In genomic region chr16:22313876-22314470, GRCh38 we compare ENCODE assay signal across 31 cellular contexts. TPM values are rescaled to one million over a fixed set of nuclear protein-coding genes. Genes with fewer than 3 reads are reported as not detected.
A peak's percentile ranks its signal among the peaks of the same experiment; 100 is the strongest.
DNase-seq lines count a peak whose midpoint lies in the region; ATAC-seq, FAIRE-seq and TF ChIP-seq lines count a peak whose summit lies in the region.
"Had no signal": no experiment of that assay in that cellular context is flagged by ENCODE, and none has a peak within 500 bp of the region (broad histone marks: within the 10 kb centered on the region; RNA-seq: fewer than 3 reads in every experiment).

No MANE protein-coding gene starts in this region.

- DNase-seq in activated T-cell treated with anti-CD3 and anti-CD28 coated beads, Interleukin-2, amount 50 U/mL, for 24 hours, result peak; percentile 24
- DNase-seq in activated T-cell treated with anti-CD3 and anti-CD28 coated beads, Interleukin-2, amount 50 U/mL, for 4 hours, result no peak
- DNase-seq in IMR-90 (no peak), epithelial cell of prostate (ENCODE audit: low read depth, low spot score) (no peak), sciatic nerve (ENCODE audit: low spot score) (peak; percentile 40), SK-N-SH (no peak), HTR-8/SVneo (ENCODE audit: insufficient read length, low spot score) (no peak)
- DNase-seq: activated CD4-positive, alpha-beta memory T cell treated with anti-CD3 and anti-CD28 coated beads, Interleukin-2, amount 10 ng/mL, durations not matched to agents 7 days and 5 days; activated gamma-delta T cell treated with Interleukin-2 at 50 U/mL for 16 hours; foreskin melanocyte; heart right ventricle; kidney glomerular epithelial cell; lower lobe of right lung; mucosa of descending colon; natural killer cell; NCI-H1105; NCI-H187 treated with DMSO at 0.1 percent for 48 hours; NCI-H2171; NCI-H526; OCI-M1; stimulated activated naive CD4-positive, alpha-beta T cell had no signal

- H3K27me3 Mint-ChIP-seq in activated T-cell treated with anti-CD3 and anti-CD28 coated beads, Interleukin-2, amount 50 U/mL, for 24 hours, result no peaks in the 10 kb centered on the region
- H3K27me3 Mint-ChIP-seq in activated T-cell treated with anti-CD3 and anti-CD28 coated beads, Interleukin-2, amount 50 U/mL, for 4 hours (ENCODE audit: low read depth), result no peaks in the 10 kb centered on the region
- H3K27me3 Mint-ChIP-seq: activated CD4-positive, alpha-beta memory T cell treated with anti-CD3 and anti-CD28 coated beads, Interleukin-2, amount 10 ng/mL, durations not matched to agents 7 days and 5 days; central memory CD8-positive, alpha-beta T cell; dendritic cell treated with granulocyte-macrophage colony-stimulating factor and Interleukin-4, amounts not matched to agents 40 ng/mL and 50 ng/mL, for 4 days had no signal

- H3K9ac ChIP-seq in IMR-90 (ENCODE audit: low read depth, low read length) (no peak overlapping the region), SK-N-SH (no peak overlapping the region)

- no peaks in the 10 kb centered on the region for H3K9me1 ChIP-seq in IMR-90 (ENCODE audit: insufficient read depth, low read length)

- CTCF ChIA-PET in IMR-90 (lab: Yijun Ruan, JAX), result no interaction called here
- CTCF ChIA-PET in SK-N-SH (lab: Yijun Ruan, JAX), result interaction anchor here (1.4 kb wide), 1 partner anchor 14 kb away, joined by 5 read pairs; no protein-coding TSS in a partner anchor

- no peak overlapping the region for H4K5ac ChIP-seq in IMR-90 (ENCODE audit: low read depth, low read length)

- peak overlapping the region; percentile 73 for H2AK9ac ChIP-seq in IMR-90 (replicated peaks; ENCODE audit: low read depth, low read length, poor library complexity)

- no peak overlapping the region for H3K4ac ChIP-seq in IMR-90 (ENCODE audit: low read depth, low read length)

- no peak overlapping the region for H3K4me3 Mint-ChIP-seq in activated T-cell treated with anti-CD3 and anti-CD28 coated beads, Interleukin-2, amount 50 U/mL, for 24 hours
- H3K4me3 Mint-ChIP-seq in activated T-cell treated with anti-CD3 and anti-CD28 coated beads, Interleukin-2, amount 50 U/mL, for 4 hours, result no peak overlapping the region
- H3K4me3 Mint-ChIP-seq: activated CD4-positive, alpha-beta memory T cell treated with anti-CD3 and anti-CD28 coated beads, Interleukin-2, amount 10 ng/mL, durations not matched to agents 7 days and 5 days; CD14-positive monocyte; central memory CD8-positive, alpha-beta T cell; dendritic cell treated with granulocyte-macrophage colony-stimulating factor and Interleukin-4, amounts not matched to agents 40 ng/mL and 50 ng/mL, for 4 days; natural killer cell had no signal

- ATAC-seq in activated T-cell treated with anti-CD3 and anti-CD28 coated beads, Interleukin-2, amount 50 U/mL, for 4 hours, result no peak
- no peak for ATAC-seq in IMR-90 (ENCODE audit: low read depth)
- ATAC-seq in sciatic nerve, result no peak
- ATAC-seq in HG03520 (IDR thresholded peaks at IDR 0.05; ENCODE audit: unreplicated experiment), result no peak
- ATAC-seq: heart right ventricle, lower lobe of right lung, mucosa of descending colon, natural killer cell had no signal

- H3K9me2 ChIP-seq in SK-N-SH, result no peaks in the 10 kb centered on the region

- FAIRE-seq in HTR-8/SVneo (lab: Jason Lieb, UNC), result no peak
- FAIRE-seq: A204.1, G401.6, K562, TTC549 had no signal

- H3F3A ChIP-seq in SK-N-SH (replicated peaks; ENCODE audit: insufficient read depth), result no peaks in the 10 kb centered on the region

- no peak overlapping the region for H3K56ac ChIP-seq in IMR-90 (ENCODE audit: extremely low read depth, insufficient read depth, low read length)

- H2BK120ac ChIP-seq in IMR-90 (ENCODE audit: low read depth, low read length), result no peak overlapping the region

- POLR2A ChIA-PET in IMR-90 (lab: Charles Lee; ENCODE audit: unreplicated experiment) (no interaction called here), SK-N-SH (lab: Yijun Ruan, JAX) (no interaction called here)

- no TSS peak for BruUV-seq in IMR-90 (replicated peaks; lab: Mats Ljungman, UMichigan)

- H3K23ac ChIP-seq in IMR-90 (ENCODE audit: low read depth, low read length), result no peak overlapping the region

- in situ Hi-C loops in IMR-90 (cut with MboI; ENCODE audit: low sequenced_read_pairs), result no loop called here

- H3K9me3 ChIP-seq in IMR-90 (ENCODE audit: control insufficient read depth, insufficient read depth, low read length), result no peaks in the 10 kb centered on the region
- no peaks in the 10 kb centered on the region for H3K9me3 ChIP-seq in SK-N-SH
- H3K9me3 ChIP-seq: heart right ventricle, lower lobe of right lung, mucosa of descending colon, uterus had no signal

- H3K14ac ChIP-seq in IMR-90 (replicated peaks; ENCODE audit: low read depth, low read length), result no peak overlapping the region

- H4K91ac ChIP-seq in IMR-90 (ENCODE audit: insufficient read depth, low read depth, low read length), result no peak overlapping the region

- no peak overlapping the region for H3K27ac ChIP-seq in IMR-90 (ENCODE audit: insufficient read depth, low read length)
- H3K27ac ChIP-seq in epithelial cell of prostate, result peak overlapping the region; percentile 61
- no peak overlapping the region for H3K27ac ChIP-seq in SK-N-SH (ENCODE audit: low read depth in 2 of 2, low read length in 1 of 2)
- H3K27ac ChIP-seq: heart right ventricle, lower lobe of right lung, SK-N-MC, uterus had no signal

- TF ChIP-seq POLR2A in IMR-90 (IDR thresholded peaks at IDR 0.05; ENCODE audit: low read depth, low read length), result no peak

- TF ChIP-seq RAD21 in IMR-90 (IDR thresholded peaks at IDR 0.05; ENCODE audit: low read length) (no peak), SK-N-SH (IDR thresholded peaks at IDR 0.05; ENCODE audit: low read length) (no peak)

- H3K4me3 ChIP-seq in IMR-90 (ENCODE audit: insufficient read depth, low read depth, low read length) (no peak overlapping the region), SK-N-SH (ENCODE audit: low read depth in 2 of 2, low read length in 1 of 2) (no peak overlapping the region)
- H3K4me3 ChIP-seq: heart right ventricle, K562, lower lobe of right lung, mucosa of descending colon, SK-N-MC, uterus had no signal

- TF ChIP-seq CTCF in IMR-90 (conservative IDR thresholded peaks at IDR 0.05; ENCODE audit: low read depth, low read length), result no peak
- no peak for TF ChIP-seq CTCF in SK-N-SH (IDR thresholded peaks at IDR 0.05)

- H4K20me1 ChIP-seq in IMR-90 (ENCODE audit: insufficient read depth, low read length), result no peaks in the 10 kb centered on the region; the same call in 1 of the 2 replicates
- no peaks in the 10 kb centered on the region for H4K20me1 ChIP-seq in SK-N-SH (ENCODE audit: insufficient read depth)

- no peak overlapping the region for H4K8ac ChIP-seq in IMR-90 (ENCODE audit: low read depth in 2 of 2, low read length in 2 of 2)

- no peak for TF ChIP-seq EP300 in SK-N-SH (IDR thresholded peaks at IDR 0.05; ENCODE audit: borderline replicate concordance in 1 of 2, low read depth in 1 of 2, low read length in 1 of 2)

- H3K4me1 ChIP-seq in IMR-90 (ENCODE audit: control insufficient read depth, insufficient read depth, low read length) (no peaks in the 10 kb centered on the region), SK-N-SH (ENCODE audit: control insufficient read depth in 1 of 2, insufficient read depth in 2 of 2, low read depth in 1 of 2, low read length in 1 of 2) (no peaks in the 10 kb centered on the region)
- H3K4me1 ChIP-seq: lower lobe of right lung, uterus had no signal

- H3K36me3 Mint-ChIP-seq in activated T-cell treated with anti-CD3 and anti-CD28 coated beads, Interleukin-2, amount 50 U/mL, for 24 hours (ENCODE audit: low read depth), result peaks cover 86% of the 10 kb centered on the region
- H3K36me3 Mint-ChIP-seq in activated T-cell treated with anti-CD3 and anti-CD28 coated beads, Interleukin-2, amount 50 U/mL, for 4 hours (ENCODE audit: insufficient read depth), result peaks cover 36% of the 10 kb centered on the region
- H3K36me3 Mint-ChIP-seq: natural killer cell had no signal

- H3K18ac ChIP-seq in IMR-90 (ENCODE audit: low read depth, low read length), result no peak overlapping the region

- H3K36me3 ChIP-seq in IMR-90 (ENCODE audit: control insufficient read depth, insufficient read depth, low read length) (peaks cover 55% of the 10 kb centered on the region), SK-N-SH (replicated peaks in 1 of 2; ENCODE audit: control insufficient read depth in 1 of 2, insufficient read depth in 2 of 2, low read length in 1 of 2) (peaks cover 21 to 50% of the 10 kb centered on the region in 2 experiments)
- H3K36me3 ChIP-seq: uterus had no signal

- H2AFZ ChIP-seq in IMR-90 (replicated peaks; ENCODE audit: low read length, poor library complexity) (no peak overlapping the region), SK-N-SH (ENCODE audit: low read depth) (no peak overlapping the region)

- no peak overlapping the region for H2BK5ac ChIP-seq in IMR-90 (ENCODE audit: low read depth, low read length, poor library complexity, severe bottlenecking)

- no peak overlapping the region for H3K4me2 ChIP-seq in IMR-90 (ENCODE audit: low read depth, low read length)
- no peak overlapping the region for H3K4me2 ChIP-seq in SK-N-SH

- H3K79me1 ChIP-seq in IMR-90 (ENCODE audit: low read depth in 1 of 2, low read length in 2 of 2), result peaks cover 0 to 4% of the 10 kb centered on the region in 2 experiments; a peak in 1 of 4 replicates

- no peaks in the 10 kb centered on the region for H3K9me3 Mint-ChIP-seq in activated T-cell treated with anti-CD3 and anti-CD28 coated beads, Interleukin-2, amount 50 U/mL, for 24 hours
- no peaks in the 10 kb centered on the region for H3K9me3 Mint-ChIP-seq in activated T-cell treated with anti-CD3 and anti-CD28 coated beads, Interleukin-2, amount 50 U/mL, for 4 hours
- H3K9me3 Mint-ChIP-seq: activated CD4-positive, alpha-beta memory T cell treated with anti-CD3 and anti-CD28 coated beads, Interleukin-2, amount 10 ng/mL, durations not matched to agents 7 days and 5 days; CD14-positive monocyte; central memory CD8-positive, alpha-beta T cell; dendritic cell treated with granulocyte-macrophage colony-stimulating factor and Interleukin-4, amounts not matched to agents 40 ng/mL and 50 ng/mL, for 4 days; natural killer cell had no signal

- dilution Hi-C loops in IMR-90 (cut with HindIII; ENCODE audit: low sequenced_read_pairs, unreplicated experiment), result no loop called here

- intact Hi-C loops in IMR-90 (cut with micrococcal nuclease) (no loop called here), sciatic nerve (cut with DNase I) (no loop called here)

- H2BK20ac ChIP-seq in IMR-90 (ENCODE audit: low read depth, low read length), result no peak overlapping the region

- H3K27ac Mint-ChIP-seq in activated T-cell treated with anti-CD3 and anti-CD28 coated beads, Interleukin-2, amount 50 U/mL, for 24 hours, result peak overlapping the region; percentile 47
- H3K27ac Mint-ChIP-seq: activated CD4-positive, alpha-beta memory T cell treated with anti-CD3 and anti-CD28 coated beads, Interleukin-2, amount 10 ng/mL, durations not matched to agents 7 days and 5 days had no signal

- H3K4me1 Mint-ChIP-seq in activated T-cell treated with anti-CD3 and anti-CD28 coated beads, Interleukin-2, amount 50 U/mL, for 24 hours (ENCODE audit: low read depth), result no peaks in the 10 kb centered on the region
- no peaks in the 10 kb centered on the region for H3K4me1 Mint-ChIP-seq in activated T-cell treated with anti-CD3 and anti-CD28 coated beads, Interleukin-2, amount 50 U/mL, for 4 hours (ENCODE audit: low read depth)
- H3K4me1 Mint-ChIP-seq: activated CD4-positive, alpha-beta memory T cell treated with anti-CD3 and anti-CD28 coated beads, Interleukin-2, amount 10 ng/mL, durations not matched to agents 7 days and 5 days; CD14-positive monocyte had no signal

- 96% methylated on average over 6 of the region's 10 CpGs; no CpG with 5 or more reads in 1 of the 2 experiments for WGBS in IMR-90 (ENCODE audit: extremely low coverage in 2 of 2, insufficient read length in 1 of 2), 2 experiments
- WGBS in SK-N-SH (ENCODE audit: low lambda C conversion rate), result 100% methylated on average over 8 of the region's 10 CpGs

- H3K79me2 ChIP-seq in SK-N-SH (ENCODE audit: insufficient read depth), result no peaks in the 10 kb centered on the region

- H2AK5ac ChIP-seq in IMR-90 (ENCODE audit: low read depth, low read length), result no peak overlapping the region

- H2BK15ac ChIP-seq in IMR-90 (ENCODE audit: low read depth, low read length), result no peak overlapping the region

- H3K27me3 ChIP-seq in IMR-90 (ENCODE audit: control insufficient read depth, insufficient read depth, low read length) (no peaks in the 10 kb centered on the region), SK-N-SH (ENCODE audit: insufficient read depth) (no peaks in the 10 kb centered on the region)
- H3K27me3 ChIP-seq: heart right ventricle, uterus had no signal

RNA-seq across cellular contexts. Expression of gene POLR3E, which starts 16.8 kb away (rescaled TPM):
- total RNA-seq in activated T-cell treated with anti-CD3 and anti-CD28 coated beads, Interleukin-2, amount 50 U/mL, for 4 hours, result 100 to 1,000 TPM; 111 to 124 (median 113) TPM
- total RNA-seq in IMR-90 (2012; rRNA removed) (19.9 and 71.1 TPM in 2 replicates), sciatic nerve (43.5 TPM)
- polyA plus RNA-seq in IMR-90 (2012; rRNA removed) (46.0 and 49.5 TPM in 2 replicates), SK-N-SH (2012; rRNA removed) (57.4 and 59.6 TPM in 2 replicates)
- polyA plus RNA-seq in IMR-90 (2012; cell fraction: cytosol; rRNA removed), result 19.8 and 21.1 TPM in 2 replicates
- 49.8 and 64.8 TPM in 2 replicates for polyA plus RNA-seq in IMR-90 (2012; cell fraction: nucleus; rRNA removed; ENCODE audit: low replicate concordance)
- polyA plus RNA-seq in SK-N-SH (2012; cell fraction: cytosol; rRNA removed), result 32.0 and 33.3 TPM in 2 replicates
- 158 and 191 TPM in 2 replicates for polyA plus RNA-seq in SK-N-SH (2012; cell fraction: nucleus; rRNA removed)

Comparison
In these comparisons a context has a peak if more than half of its experiments do, and no peak if none do; other contexts are left out.
1. DNase-seq: peak in activated T-cell treated with anti-CD3 and anti-CD28 coated beads, Interleukin-2, amount 50 U/mL, for 24 hours (single experiment) and sciatic nerve (single experiment); none in activated T-cell treated with anti-CD3 and anti-CD28 coated beads, Interleukin-2, amount 50 U/mL, for 4 hours (single experiment), IMR-90 (single experiment), epithelial cell of prostate (single experiment), SK-N-SH (single experiment) and HTR-8/SVneo (single experiment).